In the genomic region with DNA sequence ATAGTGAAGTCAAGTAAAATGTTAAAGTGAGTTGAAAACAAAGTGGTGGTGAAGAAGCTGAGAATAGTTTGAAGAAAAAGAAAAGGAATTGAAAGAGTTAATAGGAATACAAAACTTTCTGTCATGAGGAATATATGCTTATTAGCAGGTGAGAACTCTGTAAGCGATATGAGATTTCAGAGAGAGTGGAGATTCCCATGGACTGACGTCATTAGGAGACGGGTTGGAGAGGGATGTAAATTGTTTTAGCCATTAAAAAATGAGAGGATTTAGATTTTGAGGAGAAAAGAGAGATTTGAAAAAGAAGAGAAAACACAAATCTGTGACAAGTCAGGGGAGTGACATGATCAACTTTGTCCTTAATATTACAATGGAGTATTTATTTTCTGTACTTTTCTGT, we compare ENCODE assay signal across 35 cellular contexts. TPM values are rescaled to one million over a fixed set of nuclear protein-coding genes. Genes with fewer than 3 reads are reported as not detected.
"Had no signal": no experiment of that assay in that cellular context is flagged by ENCODE, and none has a peak within 500 bp of the region (broad histone marks: within the 10 kb centered on the region; RNA-seq: fewer than 3 reads in every experiment).

No MANE protein-coding gene starts in this region.

- H3K4me1 ChIP-seq: colonic mucosa, esophagus squamous epithelium, gastrocnemius medialis, heart right ventricle, left lung, lower lobe of right lung had no signal

- H3K27me3 ChIP-seq: colonic mucosa, esophagus squamous epithelium, gastrocnemius medialis, heart right ventricle, left lung had no signal

- H3K4me3 Mint-ChIP-seq: dendritic cell treated with granulocyte-macrophage colony-stimulating factor and Interleukin-4, amounts not matched to agents 40 ng/mL and 50 ng/mL, for 4 days; effector memory CD8-positive, alpha-beta T cell; endodermal cell; mesothelial cell of epicardium; naive B cell had no signal

- H3K36me3 ChIP-seq: colonic mucosa, esophagus squamous epithelium, gastrocnemius medialis, heart right ventricle, left lung, lower lobe of right lung had no signal

- H3K9me3 ChIP-seq: colonic mucosa, esophagus squamous epithelium, gastrocnemius medialis, heart right ventricle, left lung, lower lobe of right lung, mucosa of descending colon had no signal

- H3K27ac Mint-ChIP-seq: dendritic cell treated with granulocyte-macrophage colony-stimulating factor and Interleukin-4, amounts not matched to agents 40 ng/mL and 50 ng/mL, for 4 days; effector memory CD8-positive, alpha-beta T cell; endodermal cell; mesothelial cell of epicardium; naive B cell had no signal

- ATAC-seq: effector memory CD8-positive, alpha-beta T cell; esophagus mucosa; gastrocnemius medialis; heart right ventricle; left cardiac atrium; left lung; left ventricle myocardium superior; lower lobe of right lung; mucosa of descending colon had no signal

- H3K4me3 ChIP-seq: colonic mucosa, esophagus squamous epithelium, gastrocnemius medialis, heart right ventricle, left lung, lower lobe of right lung, mucosa of descending colon had no signal

- H3K27ac ChIP-seq: colonic mucosa, epithelial cell of prostate, esophagus squamous epithelium, gastrocnemius medialis, heart right ventricle, left lung, lower lobe of right lung had no signal

- FAIRE-seq: endometrium, islet of Langerhans, keratinocyte had no signal

- H3K27me3 Mint-ChIP-seq: dendritic cell treated with granulocyte-macrophage colony-stimulating factor and Interleukin-4, amounts not matched to agents 40 ng/mL and 50 ng/mL, for 4 days; effector memory CD8-positive, alpha-beta T cell; naive B cell had no signal

- DNase-seq: colonic mucosa; cortex of kidney; effector CD8-positive, alpha-beta T cell; effector memory CD8-positive, alpha-beta T cell; endodermal cell; erythroblast; esophagus squamous epithelium; foreskin fibroblast; foreskin melanocyte; gastrocnemius medialis; glutamatergic neuron; head of caudate nucleus; heart right ventricle; hippocampal formation; left cardiac atrium; left lung; left ventricle myocardium superior; lower lobe of right lung; mesenchymal stem cell; mucosa of descending colon; naive B cell had no signal

- H3K36me3 Mint-ChIP-seq: mesothelial cell of epicardium, naive B cell had no signal

- H3K4me1 Mint-ChIP-seq: mesothelial cell of epicardium, naive B cell had no signal

- H3K9me3 Mint-ChIP-seq: dendritic cell treated with granulocyte-macrophage colony-stimulating factor and Interleukin-4, amounts not matched to agents 40 ng/mL and 50 ng/mL, for 4 days; endodermal cell; mesothelial cell of epicardium; naive B cell had no signal

RNA-seq across cellular contexts. Expression of gene NDST4, which starts 11.7 kb away (rescaled TPM):
- total RNA-seq: dermis microvascular lymphatic vessel endothelial cell, esophagus mucosa, esophagus squamous epithelium, gastrocnemius medialis, glomerular endothelial cell, kidney epithelial cell, left cardiac atrium, left lung, left ventricle myocardium superior, lower leg skin, lower lobe of right lung, lung microvascular endothelial cell, mesenteric fat pad, myocyte had no signal
- polyA plus RNA-seq: heart right ventricle, keratinocyte had no signal
